ENCODE assay signal across 8 cellular contexts in genomic region chr9:36862206-36863145, GRCh38.
DNase-seq lines count a peak whose midpoint lies in the region; ATAC-seq and TF ChIP-seq lines count a peak whose summit lies in the region.

No MANE protein-coding gene starts in this region.

- TF ChIP-seq EP300 in gastroesophageal sphincter (IDR thresholded peaks at IDR 0.05) = no peak

- H3K9me3 Mint-ChIP-seq in activated T-helper 17 cell treated with anti-CD3 and anti-CD28 coated beads, Interleukin-2, amount 50 U/mL, for 72 hours = no peaks in the 10 kb centered on the region

- H3K36me3 Mint-ChIP-seq in activated T-helper 17 cell treated with anti-CD3 and anti-CD28 coated beads, Interleukin-2, amount 50 U/mL, for 72 hours (ENCODE audit: low read depth) = no peaks in the 10 kb centered on the region

- no peaks in the 10 kb centered on the region for H3K4me1 ChIP-seq in prostate gland (replicated peaks)
- H3K4me1 ChIP-seq in gastroesophageal sphincter = no peaks in the 10 kb centered on the region

- TF ChIP-seq CTCF in GM13977 (IDR thresholded peaks at IDR 0.05; ENCODE audit: extremely low read depth, insufficient read depth, missing control alignments) (peak; percentile 40), prostate gland (IDR thresholded peaks at IDR 0.05) (peak in 3 of 4 experiments; percentile 21 to 41 (median 29)), gastroesophageal sphincter (IDR thresholded peaks at IDR 0.05) (peak in 2 of 4 experiments; percentile 24 to 49)

- H3K4me1 Mint-ChIP-seq in activated T-helper 17 cell treated with anti-CD3 and anti-CD28 coated beads, Interleukin-2, amount 50 U/mL, for 72 hours = no peaks in the 10 kb centered on the region

- H3K4me3 Mint-ChIP-seq in activated T-helper 17 cell treated with anti-CD3 and anti-CD28 coated beads, Interleukin-2, amount 50 U/mL, for 72 hours = no peak overlapping the region

- no peak overlapping the region for H3K27ac Mint-ChIP-seq in activated T-helper 17 cell treated with anti-CD3 and anti-CD28 coated beads, Interleukin-2, amount 50 U/mL, for 72 hours

- 61% methylated on average over 21 of the region's 21 CpGs for WGBS in prostate gland
- WGBS in gastroesophageal sphincter (ENCODE audit: low coverage in 1 of 2), 2 donors = 56 to 60% methylated on average over 2 to 7 of the region's 21 CpGs

- TF ChIP-seq POLR2A in prostate gland (IDR thresholded peaks at IDR 0.05) (no peak), gastroesophageal sphincter (IDR thresholded peaks at IDR 0.05) (no peak)

- H3K27ac ChIP-seq in prostate gland = no peak overlapping the region
- no peak overlapping the region for H3K27ac ChIP-seq in gastroesophageal sphincter

- no peak overlapping the region for H3K4me3 ChIP-seq in prostate gland
- no peak overlapping the region for H3K4me3 ChIP-seq in gastroesophageal sphincter

- no peak for ATAC-seq in gastroesophageal sphincter
- ATAC-seq in activated T-helper 17 cell treated with anti-CD3 and anti-CD28 coated beads, Interleukin-2, amount 50 U/mL, for 72 hours (replicated peaks) = no peak

- in situ Hi-C loops in GM13977 (cut with MboI; ENCODE audit: low pct_unique_long_range_greater_than_20kb, low sequenced_read_pairs, unreplicated experiment) = no loop called here
- in situ Hi-C loops in SK-MEL-5 (cut with HindIII; ENCODE audit: low pct_unique_long_range_greater_than_20kb, low sequenced_read_pairs) = no loop called here

- intact Hi-C loops in prostate gland (cut with DNase I) = no loop called here

- peak; percentile 61 for DNase-seq in 8988T
- DNase-seq in GM13977 (ENCODE audit: low spot score) = no peak
- DNase-seq in SK-MEL-5 (ENCODE audit: low read depth, low spot score) = peak; percentile 45
- DNase-seq in globus pallidus (ENCODE audit: low spot score) = peak; percentile 42
- DNase-seq in prostate gland (ENCODE audit: low spot score) = no peak
- no peak for DNase-seq in GM19240 (ENCODE audit: insufficient read length, low spot score)

- peaks cover 10% of the 10 kb centered on the region for H3K27me3 Mint-ChIP-seq in activated T-helper 17 cell treated with anti-CD3 and anti-CD28 coated beads, Interleukin-2, amount 50 U/mL, for 72 hours

- no peaks in the 10 kb centered on the region for H3K36me3 ChIP-seq in prostate gland
- H3K36me3 ChIP-seq in gastroesophageal sphincter = no peaks in the 10 kb centered on the region

- H3K27me3 ChIP-seq in prostate gland (replicated peaks; ENCODE audit: insufficient read depth) (no peaks in the 10 kb centered on the region), gastroesophageal sphincter (peaks cover 66% of the 10 kb centered on the region)

- H3K9me3 ChIP-seq in prostate gland (no peaks in the 10 kb centered on the region), gastroesophageal sphincter (no peaks in the 10 kb centered on the region)

Comparison
In these comparisons a context has a peak if more than half of its experiments do, and no peak if none do; other contexts are left out.
1. DNase-seq: peak in 8988T (single experiment), SK-MEL-5 (single experiment) and globus pallidus (single experiment); none in GM13977 (single experiment), prostate gland (single experiment) and GM19240 (single experiment).